ENCODE assay signal across 8 cellular contexts in genomic region chr19:12996542-12997094, GRCh38. TPM values are rescaled to one million over a fixed set of nuclear protein-coding genes. Genes with fewer than 3 reads are reported as not detected.
DNase-seq lines count a peak whose midpoint lies in the region; ATAC-seq lines count a peak whose summit lies in the region.

No MANE protein-coding gene starts in this region.

- intact Hi-C loops in activated T-helper 1 cell treated with anti-CD3 and anti-CD28 coated beads, Interleukin-12 subunit alpha, Interleukin-12 subunit beta, Interleukin-2, Interleukin-4 antibody, amounts not matched to agents 30 ng/mL and 10 ng/mL and 1 ng/mL, durations not matched to agents 14 hours and 24 hours and 36 hours (cut with micrococcal nuclease): no loop called here
- intact Hi-C loops in left cardiac atrium (cut with DNase I): loop anchor here in 1 of 2 donors (5.0 kb wide), 1 partner anchor 61 kb away; no protein-coding TSS in a partner anchor

- H3K27me3 Mint-ChIP-seq in activated T-helper 1 cell treated with anti-CD3 and anti-CD28 coated beads, Interleukin-12 subunit alpha, Interleukin-12 subunit beta, Interleukin-2, Interleukin-4 antibody, amounts not matched to agents 30 ng/mL and 10 ng/mL and 1 ng/mL, durations not matched to agents 14 hours and 24 hours and 36 hours (ENCODE audit: insufficient read depth): peaks cover 31% of the 10 kb centered on the region

- H3K4me3 ChIP-seq in skeletal muscle cell (ENCODE audit: low read depth, low read length): peak overlapping the region; percentile 74

- H3K9me3 Mint-ChIP-seq in activated T-helper 1 cell treated with anti-CD3 and anti-CD28 coated beads, Interleukin-12 subunit alpha, Interleukin-12 subunit beta, Interleukin-2, Interleukin-4 antibody, amounts not matched to agents 30 ng/mL and 10 ng/mL and 1 ng/mL, durations not matched to agents 14 hours and 24 hours and 36 hours: no peaks in the 10 kb centered on the region

- peaks cover 7% of the 10 kb centered on the region for H3K4me1 Mint-ChIP-seq in activated T-helper 1 cell treated with anti-CD3 and anti-CD28 coated beads, Interleukin-12 subunit alpha, Interleukin-12 subunit beta, Interleukin-2, Interleukin-4 antibody, amounts not matched to agents 30 ng/mL and 10 ng/mL and 1 ng/mL, durations not matched to agents 14 hours and 24 hours and 36 hours (ENCODE audit: low read depth)

- H3K27ac Mint-ChIP-seq in activated T-helper 1 cell treated with anti-CD3 and anti-CD28 coated beads, Interleukin-12 subunit alpha, Interleukin-12 subunit beta, Interleukin-2, Interleukin-4 antibody, amounts not matched to agents 30 ng/mL and 10 ng/mL and 1 ng/mL, durations not matched to agents 14 hours and 24 hours and 36 hours: no peak overlapping the region

- H3K36me3 Mint-ChIP-seq in activated T-helper 1 cell treated with anti-CD3 and anti-CD28 coated beads, Interleukin-12 subunit alpha, Interleukin-12 subunit beta, Interleukin-2, Interleukin-4 antibody, amounts not matched to agents 30 ng/mL and 10 ng/mL and 1 ng/mL, durations not matched to agents 14 hours and 24 hours and 36 hours (ENCODE audit: low read depth): peaks cover 4% of the 10 kb centered on the region

- peak overlapping the region; percentile 57 for H3K4me3 Mint-ChIP-seq in activated T-helper 1 cell treated with anti-CD3 and anti-CD28 coated beads, Interleukin-12 subunit alpha, Interleukin-12 subunit beta, Interleukin-2, Interleukin-4 antibody, amounts not matched to agents 30 ng/mL and 10 ng/mL and 1 ng/mL, durations not matched to agents 14 hours and 24 hours and 36 hours

- DNase-seq in GF-D8 (lab: John Stamatoyannopoulos, UW): peak; percentile 12
- no peak for DNase-seq in activated T-helper 1 cell treated with anti-CD3 and anti-CD28 coated beads, Interleukin-12 subunit alpha, Interleukin-12 subunit beta, Interleukin-2, Interleukin-4 antibody, amounts not matched to agents 30 ng/mL and 10 ng/mL and 1 ng/mL, durations not matched to agents 14 hours and 24 hours and 36 hours (ENCODE audit: low spot score)
- peak; percentile 59 for DNase-seq in left cardiac atrium
- no peak for DNase-seq in skeletal muscle cell (ENCODE audit: low read depth)
- DNase-seq in NCI-H526 treated with DMSO at 0.1 percent for 48 hours (lab: John Stamatoyannopoulos, UW): no peak

- ATAC-seq in left cardiac atrium: peak; percentile 56 to 65
- no peak for ATAC-seq in GM21786 (IDR thresholded peaks at IDR 0.05; ENCODE audit: unreplicated experiment)
- no peak for ATAC-seq in HG02981 (IDR thresholded peaks at IDR 0.05; ENCODE audit: unreplicated experiment)
- ATAC-seq in HG03045 (IDR thresholded peaks at IDR 0.05; ENCODE audit: unreplicated experiment): no peak

RNA-seq across cellular contexts. Expression of gene NFIX, which starts 1.3 kb away (rescaled TPM):
- total RNA-seq in activated T-helper 1 cell treated with anti-CD3 and anti-CD28 coated beads, Interleukin-12 subunit alpha, Interleukin-12 subunit beta, Interleukin-2, Interleukin-4 antibody, amounts not matched to agents 30 ng/mL and 10 ng/mL and 1 ng/mL, durations not matched to agents 14 hours and 24 hours and 36 hours: 4.5 and 8.0 TPM in 2 replicates
- total RNA-seq in left cardiac atrium: 100 to 1,000 TPM; 117 to 133 TPM

RNA-seq across cellular contexts. Expression of gene DAND5, which starts 27.2 kb away (rescaled TPM):
- total RNA-seq in activated T-helper 1 cell treated with anti-CD3 and anti-CD28 coated beads, Interleukin-12 subunit alpha, Interleukin-12 subunit beta, Interleukin-2, Interleukin-4 antibody, amounts not matched to agents 30 ng/mL and 10 ng/mL and 1 ng/mL, durations not matched to agents 14 hours and 24 hours and 36 hours: 0.10 TPM in 2 replicates
- total RNA-seq in left cardiac atrium: 1 to 10 TPM; 5.2 to 7.0 TPM

RNA-seq across cellular contexts. Expression of gene GADD45GIP1, which starts 39.6 kb away (rescaled TPM):
- total RNA-seq in activated T-helper 1 cell treated with anti-CD3 and anti-CD28 coated beads, Interleukin-12 subunit alpha, Interleukin-12 subunit beta, Interleukin-2, Interleukin-4 antibody, amounts not matched to agents 30 ng/mL and 10 ng/mL and 1 ng/mL, durations not matched to agents 14 hours and 24 hours and 36 hours: 32.1 and 33.2 TPM in 2 replicates
- 10 to 100 TPM; 25.5 to 28.1 TPM for total RNA-seq in left cardiac atrium

RNA-seq across cellular contexts. Expression of gene RAD23A, which starts 51.0 kb away (rescaled TPM):
- total RNA-seq in activated T-helper 1 cell treated with anti-CD3 and anti-CD28 coated beads, Interleukin-12 subunit alpha, Interleukin-12 subunit beta, Interleukin-2, Interleukin-4 antibody, amounts not matched to agents 30 ng/mL and 10 ng/mL and 1 ng/mL, durations not matched to agents 14 hours and 24 hours and 36 hours: 197 and 202 TPM in 2 replicates
- total RNA-seq in left cardiac atrium: 100 to 1,000 TPM; 113 to 131 TPM

RNA-seq across cellular contexts. Expression of gene CALR, which starts 58.2 kb away (rescaled TPM):
- total RNA-seq in activated T-helper 1 cell treated with anti-CD3 and anti-CD28 coated beads, Interleukin-12 subunit alpha, Interleukin-12 subunit beta, Interleukin-2, Interleukin-4 antibody, amounts not matched to agents 30 ng/mL and 10 ng/mL and 1 ng/mL, durations not matched to agents 14 hours and 24 hours and 36 hours: 913 and 933 TPM in 2 replicates
- total RNA-seq in left cardiac atrium: 100 to 1,000 TPM; 627 to 707 TPM

Comparison
In these comparisons a context has a peak if more than half of its experiments do, and no peak if none do; other contexts are left out.
1. DNase-seq: peak in GF-D8 (single experiment) and left cardiac atrium (single experiment); none in activated T-helper 1 cell treated with anti-CD3 and anti-CD28 coated beads, Interleukin-12 subunit alpha, Interleukin-12 subunit beta, Interleukin-2, Interleukin-4 antibody, amounts not matched to agents 30 ng/mL and 10 ng/mL and 1 ng/mL, durations not matched to agents 14 hours and 24 hours and 36 hours (single experiment), skeletal muscle cell (single experiment) and NCI-H526 treated with DMSO at 0.1 percent for 48 hours (single experiment).
2. ATAC-seq: peak in left cardiac atrium (2 of 2); none in GM21786 (single experiment), HG02981 (single experiment) and HG03045 (single experiment).
3. RNA of gene NFIX, which starts 1.3 kb away (total RNA-seq): 117 to 133 TPM in left cardiac atrium; 4.5 to 8.0 TPM in activated T-helper 1 cell treated with anti-CD3 and anti-CD28 coated beads, Interleukin-12 subunit alpha, Interleukin-12 subunit beta, Interleukin-2, Interleukin-4 antibody, amounts not matched to agents 30 ng/mL and 10 ng/mL and 1 ng/mL, durations not matched to agents 14 hours and 24 hours and 36 hours; every median in the first group is over 10 times any median in the second.